8 cellular contexts compared by ENCODE assay signal in the genomic region with DNA sequence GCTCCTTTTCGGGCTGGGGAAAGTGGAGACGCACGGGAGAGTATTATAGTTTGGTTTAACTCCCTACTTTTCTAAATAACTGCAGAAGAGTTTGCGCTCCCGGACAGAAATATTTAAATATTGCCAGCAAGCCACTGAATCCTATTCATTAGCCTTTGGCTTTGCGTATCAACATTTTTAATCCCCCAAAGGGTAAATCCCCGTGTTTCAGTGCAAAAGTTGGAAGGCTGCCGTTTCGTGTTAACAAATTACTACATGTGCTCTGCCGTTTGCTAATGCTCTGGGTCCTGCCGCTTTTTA. TPM values are rescaled to one million over a fixed set of nuclear protein-coding genes. Genes with fewer than 3 reads are reported as not detected.
DNase-seq lines count a peak whose midpoint lies in the region; ATAC-seq, FAIRE-seq and TF ChIP-seq lines count a peak whose summit lies in the region.

No MANE protein-coding gene starts in this region.

- no peak overlapping the region for H3K14ac ChIP-seq in mesenchymal stem cell (ENCODE audit: low read length in 2 of 2)

- H3K4me2 ChIP-seq in K562 (ENCODE audit: insufficient read depth, low read length), result peak overlapping the region; percentile 82
- peak overlapping the region; percentile 91 for H3K4me2 ChIP-seq in mesenchymal stem cell (ENCODE audit: low read length, poor library complexity, severe bottlenecking)

- WGBS in K562 (ENCODE audit: insufficient coverage, low coverage, missing lambda C conversion rate), result under 1% methylated on average over 11 of the region's 11 CpGs
- under 1% methylated on average over 10 of the region's 11 CpGs for WGBS in mesenchymal stem cell
- WGBS in upper lobe of left lung, 2 donors, result 1 to 2% methylated on average over 8 to 11 of the region's 11 CpGs

- H3K36me3 Mint-ChIP-seq in activated naive CD4-positive, alpha-beta T cell treated with anti-CD3 and anti-CD28 coated beads, Interleukin-2, amount 10 ng/mL, durations not matched to agents 7 days and 5 days, result peaks cover 4% of the 10 kb centered on the region

- no peak overlapping the region for H2BK12ac ChIP-seq in mesenchymal stem cell (ENCODE audit: low read length in 2 of 2)

- intact Hi-C loops in K562 (cut with micrococcal nuclease), result loop anchor here (5.0 kb wide), 1 partner anchor 67 kb away; no protein-coding TSS in a partner anchor

- no peak overlapping the region for H2AK5ac ChIP-seq in mesenchymal stem cell (ENCODE audit: low read length, severe bottlenecking)

- peak overlapping the region; percentile 58 to 91; a peak in 3 of 4 replicates for H3K9ac ChIP-seq in K562 (ENCODE audit: insufficient read depth in 1 of 2, low read depth in 2 of 2, low read length in 2 of 2)
- peak overlapping the region; percentile 71 for H3K9ac ChIP-seq in mesenchymal stem cell (ENCODE audit: low read length)

- H3K36me3 ChIP-seq in K562 (ENCODE audit: control insufficient read depth, insufficient read depth, low read length) (no peaks in the 10 kb centered on the region), mesenchymal stem cell (ENCODE audit: control insufficient read depth in 1 of 2, insufficient read depth in 2 of 2, low read depth in 1 of 2, low read length in 2 of 2) (no peaks in the 10 kb centered on the region), upper lobe of left lung (no peaks in the 10 kb centered on the region)

- peaks cover 26% of the 10 kb centered on the region for H3K4me1 Mint-ChIP-seq in activated naive CD4-positive, alpha-beta T cell treated with anti-CD3 and anti-CD28 coated beads, Interleukin-2, amount 10 ng/mL, durations not matched to agents 7 days and 5 days

- H3K9me1 ChIP-seq in K562 (ENCODE audit: control insufficient read depth, insufficient read depth, low read length), result no peaks in the 10 kb centered on the region

- no peaks in the 10 kb centered on the region for H3K79me1 ChIP-seq in mesenchymal stem cell (replicated peaks; ENCODE audit: low read length, poor library complexity, severe bottlenecking)

- POLR2A ChIA-PET in K562 (lab: Yijun Ruan, JAX), result interaction anchor here (0.6 to 2.4 kb wide), 7 partner anchors 9 to 174 kb away, joined by 3 to 9 read pairs (median 3); no protein-coding TSS in a partner anchor

- ATAC-seq in K562 (no peak), upper lobe of left lung (ENCODE audit: low FRiP score in 2 of 2) (no peak)

- H3K27me3 Mint-ChIP-seq in activated naive CD4-positive, alpha-beta T cell treated with anti-CD3 and anti-CD28 coated beads, Interleukin-2, amount 10 ng/mL, durations not matched to agents 7 days and 5 days, result peaks cover 81% of the 10 kb centered on the region

- H4K91ac ChIP-seq in mesenchymal stem cell (ENCODE audit: low read length), result no peak overlapping the region

- TF ChIP-seq RAD21 in K562 (CRISPR knock-in tag; conservative IDR thresholded peaks at IDR 0.05 in 1 of 2, IDR thresholded peaks at IDR 0.05 in 1 of 2), result 0 out of 4 replicates have a peak, but pooled peaks of 1 of the 2 experiments have one; percentile 5

- no peaks in the 10 kb centered on the region for H3K79me2 ChIP-seq in K562 (ENCODE audit: control insufficient read depth, insufficient read depth, low read length)

- no TSS peak for BruUV-seq in K562 (replicated peaks; lab: Mats Ljungman, UMichigan)

- H3K9me3 Mint-ChIP-seq in activated naive CD4-positive, alpha-beta T cell treated with anti-CD3 and anti-CD28 coated beads, Interleukin-2, amount 10 ng/mL, durations not matched to agents 7 days and 5 days, result no peaks in the 10 kb centered on the region

- TF ChIP-seq EP300 in K562 (IDR thresholded peaks at IDR 0.05; ENCODE audit: low read length), result no peak
- TF ChIP-seq EP300 in upper lobe of left lung (IDR thresholded peaks at IDR 0.05), result no peak

- H3K4ac ChIP-seq in mesenchymal stem cell (ENCODE audit: low read depth in 1 of 2, low read length in 2 of 2), result no peak overlapping the region

- H3K27ac ChIP-seq in K562 (ENCODE audit: extremely low read depth, low read depth, low read length) (peak overlapping the region; percentile 53), mesenchymal stem cell (ENCODE audit: low read length, poor library complexity, severe bottlenecking) (peak overlapping the region; percentile 34), upper lobe of left lung (peak overlapping the region in 1 of 4 donors; percentile 44)

- H2BK5ac ChIP-seq in mesenchymal stem cell (ENCODE audit: low read depth, low read length, poor library complexity, severe bottlenecking), result no peak overlapping the region

- TF ChIP-seq CTCF in K562 (IDR thresholded peaks at IDR 0.05 in 2 of 3, conservative IDR thresholded peaks at IDR 0.05 in 1 of 3; ENCODE audit: insufficient read depth in 2 of 3, low read depth in 1 of 3, low read length in 3 of 3) (no peak), upper lobe of left lung (IDR thresholded peaks at IDR 0.05) (no peak)

- H3K9me3 ChIP-seq in K562 (replicated peaks; ENCODE audit: control insufficient read depth, insufficient read depth, low read depth, low read length) (no peaks in the 10 kb centered on the region), mesenchymal stem cell (ENCODE audit: control insufficient read depth, low read length) (no peaks in the 10 kb centered on the region), upper lobe of left lung (no peaks in the 10 kb centered on the region)

- FAIRE-seq in K562 (lab: Jason Lieb, UNC), result no peak

- peak overlapping the region; percentile 52 for H3K4me3 ChIP-seq in K562
- peak overlapping the region; percentile 52 to 93 for H3K4me3 ChIP-seq in mesenchymal stem cell (ENCODE audit: insufficient read depth in 1 of 2, low read depth in 1 of 2, low read length in 2 of 2)
- H3K4me3 ChIP-seq in upper lobe of left lung, result peak overlapping the region; percentile 48 to 97 (median 74)

- no peak overlapping the region for H3K18ac ChIP-seq in mesenchymal stem cell (ENCODE audit: low read depth in 1 of 2, low read length in 2 of 2)

- H3K4me1 ChIP-seq in K562 (replicated peaks in 1 of 2; ENCODE audit: control insufficient read depth in 2 of 2, insufficient read depth in 2 of 2, low read length in 2 of 2), result peaks cover 6 to 18% of the 10 kb centered on the region in 2 experiments; a peak in 4 of 5 replicates
- H3K4me1 ChIP-seq in mesenchymal stem cell (ENCODE audit: control insufficient read depth, insufficient read depth, low read depth, low read length), result peaks cover 5% of the 10 kb centered on the region
- H3K4me1 ChIP-seq in upper lobe of left lung, result peaks cover 19 to 33% (median 26%) of the 10 kb centered on the region in 4 donors

- H2AFZ ChIP-seq in K562 (ENCODE audit: low read depth, low read length) (peak overlapping the region; percentile 93), mesenchymal stem cell (ENCODE audit: low read depth, low read length) (peak overlapping the region; percentile 67)

- TF ChIP-seq POLR2A in K562 (conservative IDR thresholded peaks at IDR 0.05), result 0 out of 2 replicates have a peak, but pooled peaks have one; percentile 34
- no peak for TF ChIP-seq POLR2A in upper lobe of left lung (IDR thresholded peaks at IDR 0.05)

- peak overlapping the region; percentile 78 for H3K27ac Mint-ChIP-seq in activated naive CD4-positive, alpha-beta T cell treated with anti-CD3 and anti-CD28 coated beads, Interleukin-2, amount 10 ng/mL, durations not matched to agents 7 days and 5 days

- H4K20me1 ChIP-seq in K562 (replicated peaks; ENCODE audit: control insufficient read depth, insufficient read depth, low read length), result no peaks in the 10 kb centered on the region

- DNase-seq in activated naive CD4-positive, alpha-beta T cell treated with anti-CD3 and anti-CD28 coated beads, Interleukin-2, amount 10 ng/mL, durations not matched to agents 7 days and 5 days, result no peak
- DNase-seq in activated naive CD4-positive, alpha-beta T cell (lab: John Stamatoyannopoulos, UW), result no peak
- DNase-seq in K562 (ENCODE audit: extremely low read depth in 1 of 4, low spot score in 3 of 4) (no peak), mesenchymal stem cell (no peak), upper lobe of left lung (no peak), HK-2 (ENCODE audit: unreplicated experiment) (no peak), NCI-H2029 (lab: John Stamatoyannopoulos, UW) (no peak)
- DNase-seq in central memory CD4-positive, alpha-beta T cell, result no peak

- CTCF ChIA-PET in activated naive CD4-positive, alpha-beta T cell treated with anti-CD3 and anti-CD28 coated beads, Interleukin-2, amount 10 ng/mL, durations not matched to agents 7 days and 5 days (lab: Charles Lee), result interaction anchor here (1.2 to 2.7 kb wide), 3 partner anchors 10 to 379 kb away, joined by 5 to 17 read pairs (median 11); no protein-coding TSS in a partner anchor
- CTCF ChIA-PET in K562 (lab: Yijun Ruan, JAX; ENCODE audit: low intra/inter-chr PET ratio), result no interaction called here

- H4K8ac ChIP-seq in mesenchymal stem cell (ENCODE audit: low read length), result no peak overlapping the region

- H3K23ac ChIP-seq in mesenchymal stem cell (ENCODE audit: low read length in 2 of 2), result no peak overlapping the region

- H2BK120ac ChIP-seq in mesenchymal stem cell (ENCODE audit: low read depth, low read length), result no peak overlapping the region

- peak overlapping the region; percentile 87 for H3K4me3 Mint-ChIP-seq in activated naive CD4-positive, alpha-beta T cell treated with anti-CD3 and anti-CD28 coated beads, Interleukin-2, amount 10 ng/mL, durations not matched to agents 7 days and 5 days

- H3K27me3 ChIP-seq in K562 (ENCODE audit: control insufficient read depth in 2 of 2, insufficient read depth in 2 of 2, low read length in 2 of 2) (peaks cover 0 to 9% of the 10 kb centered on the region in 2 experiments; a peak in 3 of 5 replicates), mesenchymal stem cell (ENCODE audit: control insufficient read depth in 1 of 2, insufficient read depth in 1 of 2, low read length in 2 of 2) (peaks cover 0 to 14% of the 10 kb centered on the region in 2 experiments), upper lobe of left lung (peaks cover 0 to 16% (median 7%) of the 10 kb centered on the region in 4 donors)

- H2BK15ac ChIP-seq in mesenchymal stem cell (ENCODE audit: low read depth, poor library complexity, severe bottlenecking), result no peak overlapping the region

- in situ Hi-C loops in K562 (cut with MboI), result no loop called here

RNA-seq across cellular contexts. Expression of gene DPF3, which starts 0.4 kb away (rescaled TPM):
- 6.6 TPM in 2 replicates for total RNA-seq in K562 (2011; cell fraction: chromatin; rRNA removed; ENCODE audit: low replicate concordance)
- total RNA-seq in K562 (2011; cell fraction: nucleolus; rRNA removed), result 4.2 and 4.7 TPM in 2 replicates
- 3.7 and 5.2 TPM in 2 replicates for total RNA-seq in K562 (2011; cell fraction: nucleoplasm; rRNA removed)
- 1.0 and 4.9 TPM in 2 replicates for total RNA-seq in K562 (2014; rRNA removed)
- total RNA-seq in K562 (2014; rRNA removed; fragmentation: Illumina TruSeq; extraction: Trizol), result 0.64 and 1.2 TPM in 2 replicates
- 1.3 and 2.1 TPM in 2 replicates for total RNA-seq in K562 (2015; rRNA removed; fragmentation: Illumina TruSeq; extraction: Trizol)
- total RNA-seq in K562 (2021), result 1.1 and 1.7 TPM in 2 replicates
- 0.64 and 0.78 TPM in 2 replicates for polyA plus RNA-seq in K562 (2011; rRNA removed)
- 0.37 and 0.38 TPM in 2 replicates for polyA plus RNA-seq in K562 (2011; cell fraction: cytosol; rRNA removed)
- 2.2 and 3.4 TPM in 2 replicates for polyA plus RNA-seq in K562 (2011; cell fraction: nucleus; rRNA removed)
- polyA plus RNA-seq in K562 (2012), result 1.0 and 1.3 TPM in 2 replicates
- polyA plus RNA-seq in K562 (2014; fragmentation: Illumina TruSeq; extraction: Trizol), result 1.0 and 1.1 TPM in 2 replicates
- polyA plus RNA-seq in K562 (2014; fragmentation: Nextera tagmentation; extraction: Ambion mirVana), result under 1 TPM; 0.21 to 0.25 TPM
- 1.4 and 1.8 TPM in 2 replicates for polyA plus RNA-seq in K562 (2014; rRNA removed)
- polyA minus RNA-seq in K562 (2011; rRNA and poly(A)+ RNA removed), result 0.63 and 1.9 TPM in 2 replicates
- polyA minus RNA-seq in K562 (2011; cell fraction: cytosol; rRNA and poly(A)+ RNA removed), result not detected in 2 replicates
- polyA minus RNA-seq in K562 (2011; cell fraction: nucleus; rRNA and poly(A)+ RNA removed), result 3.1 and 3.9 TPM in 2 replicates
- 1.0 TPM for polyA plus RNA-seq in mesenchymal stem cell (2013, experiment 1 of 2)
- polyA plus RNA-seq in mesenchymal stem cell (2013, experiment 2 of 2), result 0.90 TPM
- total RNA-seq in upper lobe of left lung, result 1 to 10 TPM in 3 of 6 donors, under 1 TPM in 3; 0.30 to 1.3 (median 1.0) TPM

RNA-seq across cellular contexts. Expression of gene DCAF4, which starts 32.0 kb away (rescaled TPM):
- total RNA-seq in K562 (2011; cell fraction: chromatin; rRNA removed; ENCODE audit: low replicate concordance), result 103 and 169 TPM in 2 replicates
- total RNA-seq in K562 (2011; cell fraction: nucleolus; rRNA removed), result 82.0 and 90.8 TPM in 2 replicates
- 65.7 and 81.0 TPM in 2 replicates for total RNA-seq in K562 (2011; cell fraction: nucleoplasm; rRNA removed)
- total RNA-seq in K562 (2014; rRNA removed), result 21.4 and 31.3 TPM in 2 replicates
- total RNA-seq in K562 (2014; rRNA removed; fragmentation: Illumina TruSeq; extraction: Trizol), result 18.8 and 22.9 TPM in 2 replicates
- 19.6 and 20.4 TPM in 2 replicates for total RNA-seq in K562 (2015; rRNA removed; fragmentation: Illumina TruSeq; extraction: Trizol)
- total RNA-seq in K562 (2021), result 27.9 and 28.2 TPM in 2 replicates
- 26.9 and 31.8 TPM in 2 replicates for polyA plus RNA-seq in K562 (2011; rRNA removed)
- polyA plus RNA-seq in K562 (2011; cell fraction: cytosol; rRNA removed), result 19.4 and 29.3 TPM in 2 replicates
- polyA plus RNA-seq in K562 (2011; cell fraction: nucleus; rRNA removed), result 98.8 and 105 TPM in 2 replicates
- 13.8 and 14.5 TPM in 2 replicates for polyA plus RNA-seq in K562 (2012)
- 40.3 and 49.2 TPM in 2 replicates for polyA plus RNA-seq in K562 (2014; fragmentation: Illumina TruSeq; extraction: Trizol)
- polyA plus RNA-seq in K562 (2014; fragmentation: Nextera tagmentation; extraction: Ambion mirVana), result 1 to 10 TPM; 2.7 to 3.8 TPM
- polyA plus RNA-seq in K562 (2014; rRNA removed), result 27.9 and 34.6 TPM in 2 replicates
- 28.0 and 31.0 TPM in 2 replicates for polyA minus RNA-seq in K562 (2011; rRNA and poly(A)+ RNA removed)
- 6.0 and 10.9 TPM in 2 replicates for polyA minus RNA-seq in K562 (2011; cell fraction: cytosol; rRNA and poly(A)+ RNA removed)
- polyA minus RNA-seq in K562 (2011; cell fraction: nucleus; rRNA and poly(A)+ RNA removed), result 34.7 and 41.1 TPM in 2 replicates
- 21.1 TPM for polyA plus RNA-seq in mesenchymal stem cell (2013, experiment 1 of 2)
- 23.4 TPM for polyA plus RNA-seq in mesenchymal stem cell (2013, experiment 2 of 2)
- 10 to 100 TPM; 15.4 to 46.1 (median 19.0) TPM for total RNA-seq in upper lobe of left lung
